8 cellular contexts compared by ENCODE assay signal in the genomic region with DNA sequence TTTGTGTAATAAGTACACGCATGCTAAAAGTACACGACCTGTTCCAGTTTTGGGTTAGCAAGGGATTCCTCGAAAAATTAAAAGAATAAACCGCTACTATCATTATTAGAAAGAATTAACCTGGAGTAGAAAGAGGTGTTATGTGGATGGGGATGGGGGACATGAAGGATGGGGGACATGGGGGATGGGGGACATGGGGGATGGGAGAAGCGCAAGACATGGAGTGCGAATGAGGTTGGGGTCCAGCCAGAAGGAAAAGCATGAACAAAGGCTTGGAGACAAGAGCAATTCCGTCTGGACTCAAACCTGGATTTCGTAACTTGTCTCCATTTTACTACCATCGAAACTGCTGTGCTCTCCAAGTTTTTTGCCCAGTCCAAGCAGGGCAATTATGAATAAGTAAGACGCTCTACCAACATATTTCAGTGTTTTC. TPM values are rescaled to one million over a fixed set of nuclear protein-coding genes. Genes with fewer than 3 reads are reported as not detected.
A peak's percentile ranks its signal among the peaks of the same experiment; 100 is the strongest.
DNase-seq lines count a peak whose midpoint lies in the region; ATAC-seq and TF ChIP-seq lines count a peak whose summit lies in the region.

No MANE protein-coding gene starts in this region.

- H3K9me3 ChIP-seq in T-helper 17 cell (ENCODE audit: control insufficient read depth, low read length, poor library complexity, severe bottlenecking) = no peaks in the 10 kb centered on the region

- DNase-seq in activated T-cell treated with anti-CD3 and anti-CD28 coated beads, Interleukin-2, amount 50 U/mL, for 4 hours = no peak
- DNase-seq in activated T-cell treated with anti-CD3 and anti-CD28 coated beads for 4 hours (no peak), T-helper 17 cell (no peak), foreskin keratinocyte (no peak), NCI-H1694 (lab: John Stamatoyannopoulos, UW) (no peak), EL (no peak)
- no peak for DNase-seq in activated CD4-positive, alpha-beta T cell treated with anti-CD3 and anti-CD28 coated beads for 1 hour

- TF ChIP-seq CTCF in foreskin keratinocyte (conservative IDR thresholded peaks at IDR 0.05) = no peak

- peaks cover 2% of the 10 kb centered on the region for H3K27me3 Mint-ChIP-seq in activated T-cell treated with anti-CD3 and anti-CD28 coated beads, Interleukin-2, amount 50 U/mL, for 4 hours (ENCODE audit: low read depth)
- no peaks in the 10 kb centered on the region for H3K27me3 Mint-ChIP-seq in T-helper 17 cell

- peak overlapping the region; percentile 93 for H3K4me3 Mint-ChIP-seq in activated T-cell treated with anti-CD3 and anti-CD28 coated beads, Interleukin-2, amount 50 U/mL, for 4 hours
- H3K4me3 Mint-ChIP-seq in T-helper 17 cell = peak overlapping the region; percentile 96

- H3K4me3 ChIP-seq in rectal smooth muscle tissue (ENCODE audit: low read length) = peak overlapping the region; percentile 92

- H3K27me3 ChIP-seq in foreskin keratinocyte (no peaks in the 10 kb centered on the region), rectal smooth muscle tissue (ENCODE audit: control insufficient read depth, insufficient read depth, low read length) (no peaks in the 10 kb centered on the region)

- H3K4me1 Mint-ChIP-seq in activated T-cell treated with anti-CD3 and anti-CD28 coated beads, Interleukin-2, amount 50 U/mL, for 4 hours (ENCODE audit: low read depth) = peaks cover 27% of the 10 kb centered on the region
- H3K4me1 Mint-ChIP-seq in T-helper 17 cell = peaks cover 28% of the 10 kb centered on the region

- H3K27ac ChIP-seq in foreskin keratinocyte (peak overlapping the region; percentile 96), rectal smooth muscle tissue (ENCODE audit: low read depth, low read length) (peak overlapping the region; percentile 88)

- peaks cover 6% of the 10 kb centered on the region for H3K9me3 Mint-ChIP-seq in activated T-cell treated with anti-CD3 and anti-CD28 coated beads, Interleukin-2, amount 50 U/mL, for 4 hours

- peak overlapping the region; percentile 68 for H3K9ac ChIP-seq in rectal smooth muscle tissue (ENCODE audit: low read length)

- H3K4me1 ChIP-seq in foreskin keratinocyte (no peaks in the 10 kb centered on the region), rectal smooth muscle tissue (ENCODE audit: control insufficient read depth, insufficient read depth, low read length) (peaks cover 2% of the 10 kb centered on the region)

- H3K36me3 Mint-ChIP-seq in activated T-cell treated with anti-CD3 and anti-CD28 coated beads, Interleukin-2, amount 50 U/mL, for 4 hours (ENCODE audit: insufficient read depth) = peaks cover 5% of the 10 kb centered on the region
- peaks cover 11% of the 10 kb centered on the region for H3K36me3 Mint-ChIP-seq in T-helper 17 cell (ENCODE audit: low read depth)

- no peaks in the 10 kb centered on the region for H3K36me3 ChIP-seq in rectal smooth muscle tissue (ENCODE audit: control insufficient read depth, insufficient read depth, low read length)

- peak overlapping the region; percentile 94 for H3K27ac Mint-ChIP-seq in T-helper 17 cell

- ATAC-seq in activated T-cell treated with anti-CD3 and anti-CD28 coated beads, Interleukin-2, amount 50 U/mL, for 4 hours = no peak
- no peak for ATAC-seq in T-helper 17 cell
- no peak for ATAC-seq in foreskin keratinocyte

RNA-seq across cellular contexts. Expression of a gene that starts 0.6 kb away (rescaled TPM):
- total RNA-seq in activated T-cell treated with anti-CD3 and anti-CD28 coated beads, Interleukin-2, amount 50 U/mL, for 4 hours = 10 to 100 TPM; 69.6 to 90.9 (median 81.2) TPM
- total RNA-seq in T-helper 17 cell (10 to 100 TPM; 32.2 to 34.4 TPM), foreskin keratinocyte (122 and 126 TPM in 2 replicates)
- 83.3 and 84.3 TPM in 2 replicates for polyA plus RNA-seq in foreskin keratinocyte

RNA-seq across cellular contexts. Expression of a gene that starts 3.0 kb away (rescaled TPM):
- total RNA-seq in activated T-cell treated with anti-CD3 and anti-CD28 coated beads, Interleukin-2, amount 50 U/mL, for 4 hours = not detected
- total RNA-seq in T-helper 17 cell (not detected), foreskin keratinocyte (not detected in 2 replicates)
- 0.19 TPM in 1 of 2 replicates, not detected in the other for polyA plus RNA-seq in foreskin keratinocyte

RNA-seq across cellular contexts. Expression of a gene that starts 46.0 kb away (rescaled TPM):
- not detected for total RNA-seq in activated T-cell treated with anti-CD3 and anti-CD28 coated beads, Interleukin-2, amount 50 U/mL, for 4 hours
- total RNA-seq in T-helper 17 cell = not detected
- total RNA-seq in foreskin keratinocyte = not detected in 2 replicates
- not detected in 2 replicates for polyA plus RNA-seq in foreskin keratinocyte
